17 cellular contexts compared by ENCODE assay signal in the genomic region with DNA sequence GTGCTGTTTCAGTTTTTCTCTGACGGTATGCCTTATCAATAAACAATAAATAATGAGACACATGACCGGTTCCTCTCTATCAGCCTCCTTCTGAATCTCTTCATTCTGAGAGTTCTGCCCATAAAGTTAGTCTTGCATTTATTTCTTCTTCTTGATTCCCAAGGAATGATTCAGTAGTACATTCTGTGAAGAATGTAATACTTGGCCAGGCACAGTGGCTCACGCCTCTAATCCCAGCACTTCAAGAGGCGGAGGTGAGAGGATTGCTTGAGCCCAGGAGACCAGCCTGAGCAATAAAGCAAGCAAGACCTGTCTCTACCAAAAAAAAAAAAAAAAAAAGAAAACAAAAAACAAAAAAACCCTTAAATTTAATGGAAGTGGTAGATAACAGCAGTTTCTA. TPM values are rescaled to one million over a fixed set of nuclear protein-coding genes. Genes with fewer than 3 reads are reported as not detected.
DNase-seq lines count a peak whose midpoint lies in the region; ATAC-seq and TF ChIP-seq lines count a peak whose summit lies in the region.
"Had no signal": no experiment of that assay in that cellular context is flagged by ENCODE, and none has a peak within 500 bp of the region (broad histone marks: within the 10 kb centered on the region; RNA-seq: fewer than 3 reads in every experiment).

No MANE protein-coding gene starts in this region.

- WGBS in trophoblast cell (ENCODE audit: extremely low coverage, insufficient coverage, insufficient read length): no CpG with 5 or more reads among the region's 4 CpGs

- no peak overlapping the region for H3K27ac ChIP-seq in left ventricle myocardium inferior (replicated peaks)
- no peak overlapping the region for H3K27ac ChIP-seq in lower lobe of right lung
- no peak overlapping the region for H3K27ac ChIP-seq in upper lobe of right lung
- H3K27ac ChIP-seq in trophoblast cell (ENCODE audit: low read depth, low read length): no peak overlapping the region
- H3K27ac ChIP-seq: epithelial cell of prostate, neural progenitor cell had no signal

- H3K4me2 ChIP-seq in trophoblast cell (ENCODE audit: low read length): no peak overlapping the region

- TF ChIP-seq CTCF in left ventricle myocardium inferior (IDR thresholded peaks at IDR 0.05; ENCODE audit: borderline replicate concordance): no peak
- no peak for TF ChIP-seq CTCF in lower lobe of right lung (IDR thresholded peaks at IDR 0.05)
- TF ChIP-seq CTCF in upper lobe of right lung (IDR thresholded peaks at IDR 0.05): no peak

- no peak overlapping the region for H3K14ac ChIP-seq in trophoblast cell (ENCODE audit: low read length)

- no peaks in the 10 kb centered on the region for H3K79me1 ChIP-seq in trophoblast cell (ENCODE audit: low read length)

- H3K9me3 ChIP-seq in left ventricle myocardium inferior (replicated peaks) (no peaks in the 10 kb centered on the region), lower lobe of right lung (no peaks in the 10 kb centered on the region), upper lobe of right lung (no peaks in the 10 kb centered on the region), trophoblast cell (ENCODE audit: insufficient read depth, low read depth, low read length) (no peaks in the 10 kb centered on the region)
- H3K9me3 ChIP-seq: Caco-2 had no signal

- no peaks in the 10 kb centered on the region for H3K79me2 ChIP-seq in trophoblast cell (ENCODE audit: control insufficient read depth, insufficient read depth, low read length, poor library complexity)

- no peak overlapping the region for H3K18ac ChIP-seq in trophoblast cell (ENCODE audit: low read length)

- intact Hi-C loops in left cardiac atrium (cut with DNase I): no loop called here
- intact Hi-C loops in left ventricle myocardium inferior (cut with micrococcal nuclease): no loop called here
- intact Hi-C loops in lower lobe of right lung (cut with DNase I): no loop called here
- intact Hi-C loops in upper lobe of right lung (cut with DNase I): no loop called here

- H3K36me3 ChIP-seq in left ventricle myocardium inferior (no peaks in the 10 kb centered on the region), lower lobe of right lung (no peaks in the 10 kb centered on the region), upper lobe of right lung (no peaks in the 10 kb centered on the region), trophoblast cell (ENCODE audit: control insufficient read depth in 1 of 2, insufficient read depth in 2 of 2, low read length in 2 of 2) (no peaks in the 10 kb centered on the region)
- H3K36me3 ChIP-seq: neural progenitor cell had no signal

- no peak overlapping the region for H4K12ac ChIP-seq in trophoblast cell (ENCODE audit: low read depth, low read length)

- H3K4me3 ChIP-seq in left ventricle myocardium inferior (no peak overlapping the region), lower lobe of right lung (no peak overlapping the region), upper lobe of right lung (no peak overlapping the region), trophoblast cell (ENCODE audit: low read depth, low read length) (no peak overlapping the region)
- H3K4me3 ChIP-seq: neural progenitor cell had no signal

- no peak overlapping the region for H3K23ac ChIP-seq in trophoblast cell (ENCODE audit: low read length)

- peaks cover 61% of the 10 kb centered on the region for H3K4me1 ChIP-seq in left ventricle myocardium inferior
- peaks cover 16% of the 10 kb centered on the region for H3K4me1 ChIP-seq in lower lobe of right lung
- H3K4me1 ChIP-seq in upper lobe of right lung: no peaks in the 10 kb centered on the region
- no peaks in the 10 kb centered on the region for H3K4me1 ChIP-seq in trophoblast cell (ENCODE audit: control insufficient read depth in 1 of 2, insufficient read depth in 2 of 2, low read length in 2 of 2)

- no peak overlapping the region for H3K4ac ChIP-seq in trophoblast cell (ENCODE audit: low read depth, low read length)

- no peak overlapping the region for H2AFZ ChIP-seq in trophoblast cell (ENCODE audit: insufficient read depth, low read length, poor library complexity)
- H2AFZ ChIP-seq: neural progenitor cell had no signal

- DNase-seq in left cardiac atrium: no peak
- no peak for DNase-seq in left ventricle myocardium inferior
- DNase-seq in astrocyte of the hippocampus (ENCODE audit: low read depth, low spot score): peak; percentile 64
- DNase-seq in lower lobe of right lung: no peak
- DNase-seq in upper lobe of right lung: no peak
- DNase-seq in HPDE6-E6E7 (ENCODE audit: extremely low spot score): no peak
- no peak for DNase-seq in trophoblast cell
- DNase-seq: activated CD4-positive, alpha-beta T cell treated with anti-CD3 and anti-CD28 coated beads, Interleukin-2, amount 10 ng/mL, durations not matched to agents 7 days and 5 days; Caco-2; GF-D8; GOT3; KBM-7; NCI-H2171; stimulated activated CD4-positive, alpha-beta T cell treated with anti-CD3 and anti-CD28 coated beads, Interleukin-2, amount 100 ng/mL, for 24 hours had no signal

- H4K91ac ChIP-seq in trophoblast cell (ENCODE audit: low read depth, low read length): no peak overlapping the region

- no peak overlapping the region for H2BK120ac ChIP-seq in trophoblast cell (ENCODE audit: insufficient read depth, low read length, poor library complexity)

- H3K27me3 ChIP-seq in left ventricle myocardium inferior (ENCODE audit: low read depth) (no peaks in the 10 kb centered on the region), lower lobe of right lung (ENCODE audit: low read depth) (no peaks in the 10 kb centered on the region), upper lobe of right lung (no peaks in the 10 kb centered on the region), trophoblast cell (ENCODE audit: insufficient read depth, low read length) (no peaks in the 10 kb centered on the region)
- H3K27me3 ChIP-seq: neural progenitor cell had no signal

- H2BK12ac ChIP-seq in trophoblast cell (ENCODE audit: low read length): no peak overlapping the region

- ATAC-seq in left cardiac atrium: peak; percentile 53 to 68
- peak; percentile 76 to 94 for ATAC-seq in lower lobe of right lung
- peak; percentile 89 for ATAC-seq in upper lobe of right lung
- no peak for ATAC-seq in HG02571 (IDR thresholded peaks at IDR 0.05; ENCODE audit: unreplicated experiment)

- H2AK5ac ChIP-seq in trophoblast cell (ENCODE audit: low read length): no peak overlapping the region

- H2BK5ac ChIP-seq in trophoblast cell (ENCODE audit: low read depth, low read length, poor library complexity): no peak overlapping the region

- no peak overlapping the region for H4K8ac ChIP-seq in trophoblast cell (ENCODE audit: low read depth, low read length)

- no peak overlapping the region for H3K9ac ChIP-seq in trophoblast cell (ENCODE audit: low read length)
- H3K9ac ChIP-seq: neural progenitor cell had no signal

RNA-seq across cellular contexts. Expression of a gene that starts 53.9 kb away (rescaled TPM):
- total RNA-seq in left cardiac atrium (1,000 to 10,000 TPM; 2,389 to 3,652 TPM), left ventricle myocardium inferior (1,051 TPM), lower lobe of right lung (171 TPM), upper lobe of right lung (227 TPM)
- polyA plus RNA-seq in trophoblast cell (2013): 139 and 142 TPM in 2 replicates
